ENCODE assay signal across 21 cellular contexts in the genomic region with DNA sequence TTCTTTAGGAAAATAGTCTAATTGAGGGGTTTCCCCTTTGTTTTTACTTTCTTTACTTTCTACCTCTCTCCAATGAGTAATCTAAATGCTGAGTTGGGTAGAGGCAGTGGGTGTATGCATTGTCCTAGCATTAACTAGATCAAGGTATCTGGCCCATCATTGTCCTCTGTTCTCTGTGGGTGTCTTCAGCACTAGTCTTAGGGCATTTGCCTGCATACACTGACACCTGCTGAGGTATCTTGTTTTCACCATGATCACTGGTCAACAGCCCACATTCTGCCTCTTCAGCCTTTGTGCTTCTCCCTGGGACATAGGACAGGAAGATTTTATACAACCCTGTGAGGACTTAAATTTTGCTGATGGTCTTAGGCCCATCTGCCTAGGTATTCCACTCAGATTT.
"Had no signal": no experiment of that assay in that cellular context is flagged by ENCODE, and none has a peak within 500 bp of the region (broad histone marks: within the 10 kb centered on the region; RNA-seq: fewer than 3 reads in every experiment).

No MANE protein-coding gene starts in this region.

- H3K27ac ChIP-seq: epithelial cell of prostate, esophagus muscularis mucosa, gastrocnemius medialis, ovary, right atrium auricular region, sigmoid colon, skin epidermis, suprapubic skin, thyroid gland, upper lobe of left lung, vagina had no signal

- H3K27ac Mint-ChIP-seq: mesothelial cell of epicardium, natural killer cell had no signal

- H3K4me3 ChIP-seq: esophagus muscularis mucosa, gastrocnemius medialis, ovary, right atrium auricular region, sigmoid colon, skin epidermis, suprapubic skin, thyroid gland, upper lobe of left lung, vagina had no signal

- H3K36me3 Mint-ChIP-seq: mesothelial cell of epicardium, natural killer cell had no signal

- H3K4me3 Mint-ChIP-seq: mesothelial cell of epicardium, natural killer cell, neural crest cell had no signal

- H3K4me1 Mint-ChIP-seq: mesothelial cell of epicardium, natural killer cell had no signal

- H3K36me3 ChIP-seq: esophagus muscularis mucosa, gastrocnemius medialis, ovary, right atrium auricular region, sigmoid colon, suprapubic skin, thyroid gland, upper lobe of left lung, vagina had no signal

- H3K4me1 ChIP-seq: esophagus muscularis mucosa, gastrocnemius medialis, right atrium auricular region, sigmoid colon, suprapubic skin, thyroid gland, upper lobe of left lung, vagina had no signal

- H3K9me3 Mint-ChIP-seq: neural crest cell had no signal

- DNase-seq: effector memory CD4-positive, alpha-beta T cell; gastrocnemius medialis; glutamatergic neuron; kidney glomerular epithelial cell; mammary epithelial cell; natural killer cell; nucleus accumbens; ovary; sigmoid colon; stimulated activated CD4-positive, alpha-beta T cell treated with anti-CD3 and anti-CD28 coated beads, Interleukin-2, amount 100 ng/mL, for 24 hours; stimulated activated naive CD8-positive, alpha-beta T cell treated with anti-CD3 and anti-CD28 coated beads, Interleukin-15, Interleukin-2, amounts not matched to agents 100 U/mL and 50 U/mL, for 24 hours; thyroid gland; upper lobe of left lung had no signal

- H3K27me3 ChIP-seq: esophagus muscularis mucosa, gastrocnemius medialis, ovary, right atrium auricular region, sigmoid colon, suprapubic skin, thyroid gland, upper lobe of left lung, vagina had no signal

- H3K9me3 ChIP-seq: gastrocnemius medialis, ovary, right atrium auricular region, sigmoid colon, suprapubic skin, thyroid gland, upper lobe of left lung, vagina had no signal

- ATAC-seq: gastrocnemius medialis; natural killer cell; stimulated activated naive CD8-positive, alpha-beta T cell treated with anti-CD3 and anti-CD28 coated beads, Interleukin-15, Interleukin-2, amounts not matched to agents 100 U/mL and 50 U/mL, for 24 hours had no signal
